20 cellular contexts compared by ENCODE assay signal in genomic region chr7:134704827-134705226, GRCh38. TPM values are rescaled to one million over a fixed set of nuclear protein-coding genes. Genes with fewer than 3 reads are reported as not detected.
A peak's percentile ranks its signal among the peaks of the same experiment; 100 is the strongest.
DNase-seq lines count a peak whose midpoint lies in the region; ATAC-seq, FAIRE-seq and TF ChIP-seq lines count a peak whose summit lies in the region.
"Had no signal": no experiment of that assay in that cellular context is flagged by ENCODE, and none has a peak within 500 bp of the region (broad histone marks: within the 10 kb centered on the region; RNA-seq: fewer than 3 reads in every experiment).

No MANE protein-coding gene starts in this region.

- no peak overlapping the region for H3K4me3 ChIP-seq in esophagus muscularis mucosa
- H3K4me3 ChIP-seq in gastrocnemius medialis, result no peak overlapping the region
- no peak overlapping the region for H3K4me3 ChIP-seq in tibial artery
- H3K4me3 ChIP-seq in brain microvascular endothelial cell (ENCODE audit: low read depth, low read length), result no peak overlapping the region
- H3K4me3 ChIP-seq: BLaER1, GM23338, K562 had no signal

- intact Hi-C loops in esophagus muscularis mucosa (cut with DNase I), result loop anchor here (5.0 kb wide), 1 partner anchor 42 kb away; no protein-coding TSS in a partner anchor
- intact Hi-C loops in gastrocnemius medialis (cut with DNase I; ENCODE audit: low total_unique reads), result loop anchor here (10.0 kb wide), 1 partner anchor 130 kb away; no protein-coding TSS in a partner anchor
- intact Hi-C loops in tibial artery (cut with DNase I; ENCODE audit: low total_unique reads), result no loop called here

- H3K36me3 ChIP-seq in esophagus muscularis mucosa (no peaks in the 10 kb centered on the region), gastrocnemius medialis (no peaks in the 10 kb centered on the region), tibial artery (no peaks in the 10 kb centered on the region), brain microvascular endothelial cell (replicated peaks) (no peaks in the 10 kb centered on the region)
- H3K36me3 ChIP-seq: BLaER1 had no signal

- H3K9me3 ChIP-seq in esophagus muscularis mucosa (no peaks in the 10 kb centered on the region), gastrocnemius medialis (no peaks in the 10 kb centered on the region), tibial artery (no peaks in the 10 kb centered on the region)
- H3K9me3 ChIP-seq: BLaER1 had no signal

- in situ Hi-C loops in gastrocnemius medialis (cut with MboI; ENCODE audit: low sequenced_read_pairs in 4 of 4) (no loop called here), brain microvascular endothelial cell (cut with HindIII; ENCODE audit: low pct_ligation_motif_present, low sequenced_read_pairs) (no loop called here)

- TF ChIP-seq CTCF in esophagus muscularis mucosa (IDR thresholded peaks at IDR 0.05) (no peak), gastrocnemius medialis (IDR thresholded peaks at IDR 0.05 in 4 of 5, conservative IDR thresholded peaks at IDR 0.05 in 1 of 5) (no peak), tibial artery (IDR thresholded peaks at IDR 0.05) (no peak), brain microvascular endothelial cell (IDR thresholded peaks at IDR 0.05; ENCODE audit: low read depth, low read length, missing control alignments) (no peak), D721Med (IDR thresholded peaks at IDR 0.05; ENCODE audit: insufficient read depth, missing control alignments) (no peak)

- ATAC-seq in gastrocnemius medialis (no peak), GM19467 (IDR thresholded peaks at IDR 0.05; ENCODE audit: unreplicated experiment) (no peak)
- ATAC-seq: GM23338, K562 had no signal

- H3K27me3 ChIP-seq in esophagus muscularis mucosa, result no peaks in the 10 kb centered on the region
- no peaks in the 10 kb centered on the region for H3K27me3 ChIP-seq in gastrocnemius medialis
- H3K27me3 ChIP-seq in tibial artery, result no peaks in the 10 kb centered on the region
- H3K27me3 ChIP-seq in brain microvascular endothelial cell (replicated peaks), result no peaks in the 10 kb centered on the region
- H3K27me3 ChIP-seq: BLaER1 had no signal

- H3K27ac ChIP-seq in esophagus muscularis mucosa (replicated peaks in 1 of 4), result peak overlapping the region; percentile 82 to 90 (median 89)
- peak overlapping the region in 3 of 4 donors; percentile 46 to 63 (median 55) for H3K27ac ChIP-seq in gastrocnemius medialis
- H3K27ac ChIP-seq in tibial artery, result peak overlapping the region; percentile 90
- no peak overlapping the region for H3K27ac ChIP-seq in brain microvascular endothelial cell
- H3K27ac ChIP-seq: BLaER1 had no signal

- DNase-seq in GM12891 (ENCODE audit: insufficient read length, low spot score), result no peak
- DNase-seq in esophagus muscularis mucosa (ENCODE audit: extremely low spot score), result no peak
- DNase-seq in gastrocnemius medialis, result no peak
- no peak for DNase-seq in tibial artery
- DNase-seq in brain microvascular endothelial cell, result no peak
- DNase-seq in D721Med (ENCODE audit: insufficient read length, low spot score), result no peak
- no peak for DNase-seq in anterior cingulate cortex (lab: John Stamatoyannopoulos, UW)
- DNase-seq: CD8-positive, alpha-beta memory T cell; DMS79 treated with DMSO at 0.1 percent for 48 hours; NCI-H1417 treated with DMSO at 0.1 percent for 48 hours; NCI-H1930; NCI-H446; NCI-H69; NK-92 treated with Interleukin-12 subunit alpha and Interleukin-12 subunit beta, amount 100 ng/mL, for 24 hours; OCI-M1 had no signal

- no peak for TF ChIP-seq EP300 in esophagus muscularis mucosa (IDR thresholded peaks at IDR 0.05)

- WGBS in esophagus muscularis mucosa, result 91% methylated on average over 5 of the region's 5 CpGs

- no peak for TF ChIP-seq POLR2A in GM12891 (IDR thresholded peaks at IDR 0.05; ENCODE audit: low read depth, low read length)
- TF ChIP-seq POLR2A in esophagus muscularis mucosa (IDR thresholded peaks at IDR 0.05; ENCODE audit: low read depth), result no peak
- no peak for TF ChIP-seq POLR2A in gastrocnemius medialis (IDR thresholded peaks at IDR 0.05)

- H3K4me1 ChIP-seq in esophagus muscularis mucosa (peaks cover 4 to 75% (median 68%) of the 10 kb centered on the region in 4 donors), gastrocnemius medialis (no peaks in the 10 kb centered on the region), tibial artery (peaks cover 0 to 78% (median 24%) of the 10 kb centered on the region in 4 donors)

- peak; percentile 52 for FAIRE-seq in GM12891 (lab: Jason Lieb, UNC)
- no peak for FAIRE-seq in D721Med (lab: Jason Lieb, UNC)
- FAIRE-seq: G401.6, K562 had no signal

TF ChIP-seq in GM12891, 5 proteins besides CTCF, POLR2A, EP300 and RAD21:
- TF ChIP-seq POLR2AphosphoS5 (IDR thresholded peaks at IDR 0.05; ENCODE audit: low read depth, low read length) (no peak), TAF1 (IDR thresholded peaks at IDR 0.05; ENCODE audit: low read depth, low read length) (no peak), POU2F2 (IDR thresholded peaks at IDR 0.05; ENCODE audit: low read depth, low read length) (no peak), PAX5 (IDR thresholded peaks at IDR 0.05; ENCODE audit: insufficient read depth, low read length, severe bottlenecking) (no peak), SPI1 (IDR thresholded peaks at IDR 0.05; ENCODE audit: low read depth, low read length) (no peak)

RNA-seq across cellular contexts. Expression of gene BPGM, which starts 58.2 kb away (rescaled TPM):
- 10.0 TPM for polyA plus RNA-seq in GM12891 (2012; ENCODE audit: low read depth, missing spikeins)
- total RNA-seq in esophagus muscularis mucosa (10 to 100 TPM; 19.1 to 29.4 (median 22.7) TPM), gastrocnemius medialis (10 to 100 TPM; 11.3 to 24.5 (median 13.6) TPM)
